ENCODE assay signal across 25 cellular contexts in the genomic region with DNA sequence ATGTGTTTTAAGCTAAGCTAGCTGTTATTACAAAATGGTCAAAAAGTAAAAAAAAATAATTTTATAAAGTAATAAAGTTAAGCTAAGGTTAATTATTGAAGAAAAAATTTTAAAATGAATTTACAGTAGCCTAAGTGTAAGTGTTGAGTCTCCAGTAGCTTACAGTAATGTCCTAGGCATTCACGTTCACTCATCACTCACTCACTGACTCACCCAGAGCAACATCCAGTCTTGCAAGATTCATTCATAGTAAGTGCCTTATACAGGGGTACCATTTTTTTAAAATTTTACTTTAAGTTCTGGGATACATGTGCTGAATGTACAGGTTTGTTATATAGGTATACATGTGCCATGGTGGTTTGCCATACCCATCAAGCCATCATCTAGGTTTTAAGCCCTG. TPM values are rescaled to one million over a fixed set of nuclear protein-coding genes. Genes with fewer than 3 reads are reported as not detected.
DNase-seq lines count a peak whose midpoint lies in the region; ATAC-seq and TF ChIP-seq lines count a peak whose summit lies in the region.
"Had no signal": no experiment of that assay in that cellular context is flagged by ENCODE, and none has a peak within 500 bp of the region (broad histone marks: within the 10 kb centered on the region; RNA-seq: fewer than 3 reads in every experiment).

No MANE protein-coding gene starts in this region.

- H3K4me3 ChIP-seq in mammary epithelial cell (replicated peaks in 1 of 3; ENCODE audit: insufficient read depth in 1 of 3, low read depth in 2 of 3, low read length in 3 of 3): no peak overlapping the region
- H3K4me3 ChIP-seq: SJCRH30 had no signal

- no peak overlapping the region for H3K4me3 Mint-ChIP-seq in MCF 10A (ENCODE audit: unreplicated experiment)
- H3K4me3 Mint-ChIP-seq in nephron progenitor cell: no peak overlapping the region
- H3K4me3 Mint-ChIP-seq: CD8-positive, alpha-beta T cell; T-cell had no signal

- H3K9me3 ChIP-seq in mammary epithelial cell (replicated peaks; ENCODE audit: insufficient read depth, low read length): no peaks in the 10 kb centered on the region

- 33% methylated on average over 1 of the region's 1 CpG for WGBS in mammary epithelial cell (ENCODE audit: low coverage, missing lambda C conversion rate)

- no peak for TF ChIP-seq CTCF in mammary epithelial cell (conservative IDR thresholded peaks at IDR 0.05 in 1 of 2, IDR thresholded peaks at IDR 0.05 in 1 of 2; ENCODE audit: extremely low read depth in 1 of 2, insufficient read depth in 1 of 2, low read depth in 1 of 2, low read length in 2 of 2)
- TF ChIP-seq CTCF in MCF 10A (IDR thresholded peaks at IDR 0.05; ENCODE audit: unreplicated experiment): no peak
- TF ChIP-seq CTCF in foreskin keratinocyte (conservative IDR thresholded peaks at IDR 0.05): no peak
- no peak for TF ChIP-seq CTCF in nephron progenitor cell (IDR thresholded peaks at IDR 0.05)

- H3K4me1 Mint-ChIP-seq in MCF 10A (ENCODE audit: insufficient read depth, unreplicated experiment) (no peaks in the 10 kb centered on the region), nephron progenitor cell (peaks cover 2% of the 10 kb centered on the region)
- H3K4me1 Mint-ChIP-seq: T-cell had no signal

- H3K9me3 Mint-ChIP-seq in MCF 10A (ENCODE audit: unreplicated experiment) (peaks cover 5% of the 10 kb centered on the region), nephron progenitor cell (no peaks in the 10 kb centered on the region)
- H3K9me3 Mint-ChIP-seq: CD8-positive, alpha-beta T cell; T-cell had no signal

- H3K27ac Mint-ChIP-seq in MCF 10A (ENCODE audit: low read depth, unreplicated experiment): no peak overlapping the region
- H3K27ac Mint-ChIP-seq in nephron progenitor cell: no peak overlapping the region
- H3K27ac Mint-ChIP-seq: CD8-positive, alpha-beta T cell; T-cell had no signal

- H4K20me1 ChIP-seq in mammary epithelial cell (ENCODE audit: insufficient read depth, low read length): no peaks in the 10 kb centered on the region

- H3K4me2 ChIP-seq in mammary epithelial cell (ENCODE audit: insufficient read depth, low read depth, low read length): no peak overlapping the region

- peaks cover 4% of the 10 kb centered on the region for H3K36me3 Mint-ChIP-seq in MCF 10A (ENCODE audit: insufficient read depth, unreplicated experiment)
- H3K36me3 Mint-ChIP-seq in nephron progenitor cell (ENCODE audit: low read depth): no peaks in the 10 kb centered on the region
- H3K36me3 Mint-ChIP-seq: CD8-positive, alpha-beta T cell; T-cell had no signal

- POLR2A ChIA-PET in MCF 10A (lab: Yijun Ruan, JAX): no interaction called here

- CTCF ChIA-PET in mammary epithelial cell (lab: Charles Lee; ENCODE audit: low non-redundant PET): interaction anchor here (0.6 kb wide), 1 partner anchor 8 kb away, joined by 5 read pairs; no protein-coding TSS in a partner anchor
- CTCF ChIA-PET in MCF 10A (lab: Yijun Ruan, JAX): no interaction called here

- H3K27ac ChIP-seq in mammary epithelial cell (ENCODE audit: insufficient read depth, low read depth, low read length) (no peak overlapping the region), foreskin keratinocyte (no peak overlapping the region)
- H3K27ac ChIP-seq: 22Rv1, SJCRH30 had no signal

- H3K79me2 ChIP-seq in mammary epithelial cell (ENCODE audit: insufficient read depth, low read length): no peaks in the 10 kb centered on the region

- H3K27me3 Mint-ChIP-seq in MCF 10A (ENCODE audit: insufficient read depth, unreplicated experiment): peaks cover 23% of the 10 kb centered on the region
- peaks cover 6% of the 10 kb centered on the region for H3K27me3 Mint-ChIP-seq in nephron progenitor cell (ENCODE audit: low read depth, poor library complexity)

- DNase-seq in mammary epithelial cell (peak; percentile 65), MCF 10A (ENCODE audit: unreplicated experiment) (no peak), RKO (ENCODE audit: low spot score) (peak; percentile 82), foreskin keratinocyte (peak; percentile 20 to 64), nephron progenitor cell (no peak)
- no peak for DNase-seq in activated T-cell treated with anti-CD3 and anti-CD28 coated beads, Interleukin-2, amount 50 U/mL, for 1 hour
- DNase-seq: AML-193; C1 segment of cervical spinal cord; CD8-positive, alpha-beta T cell; DND-41; GOT3; HCEC 1CT; Kasumi-1; NCI-H1092; NCI-H1436; NCI-H187 treated with DMSO at 0.1 percent for 48 hours; NCI-H2107; NCI-H510A; NCI-H748 treated with DMSO at 0.1 percent for 48 hours; SJCRH30; T-cell had no signal

- H3K27me3 ChIP-seq in mammary epithelial cell (ENCODE audit: insufficient read depth, low read length) (no peaks in the 10 kb centered on the region), foreskin keratinocyte (no peaks in the 10 kb centered on the region)
- H3K27me3 ChIP-seq: SJCRH30 had no signal

- intact Hi-C loops in mammary epithelial cell (cut with micrococcal nuclease): no loop called here
- intact Hi-C loops in MCF 10A (cut with micrococcal nuclease): no loop called here

- in situ Hi-C loops in mammary epithelial cell (cut with MboI; ENCODE audit: low sequenced_read_pairs in 2 of 2): no loop called here

- H3K4me1 ChIP-seq in mammary epithelial cell (ENCODE audit: insufficient read depth, low read length): no peaks in the 10 kb centered on the region
- no peaks in the 10 kb centered on the region for H3K4me1 ChIP-seq in foreskin keratinocyte
- H3K4me1 ChIP-seq: SJCRH30 had no signal

- BruUV-seq in mammary epithelial cell (replicated peaks; lab: Mats Ljungman, UMichigan) (no TSS peak), MCF 10A (replicated peaks; lab: Mats Ljungman, UMichigan) (no TSS peak)

- no peak overlapping the region for H2AFZ ChIP-seq in mammary epithelial cell (ENCODE audit: low read depth, low read length)

- H3K36me3 ChIP-seq in mammary epithelial cell (ENCODE audit: insufficient read depth, low read length): no peaks in the 10 kb centered on the region
- H3K36me3 ChIP-seq: SJCRH30 had no signal

- ATAC-seq in foreskin keratinocyte (peak; percentile 60), GM19463 (IDR thresholded peaks at IDR 0.05; ENCODE audit: unreplicated experiment) (no peak), GM18502 (IDR thresholded peaks at IDR 0.05; ENCODE audit: poor library complexity, unreplicated experiment) (no peak)
- ATAC-seq: CD8-positive, alpha-beta T cell; T-cell had no signal

- no peak overlapping the region for H3K9ac ChIP-seq in mammary epithelial cell (ENCODE audit: insufficient read depth, low read length)

- dilution Hi-C loops in mammary epithelial cell (cut with HindIII; ENCODE audit: low sequenced_read_pairs): no loop called here

RNA-seq across cellular contexts. Expression of a gene that starts 11.6 kb away (rescaled TPM):
- total RNA-seq in mammary epithelial cell (not detected), MCF 10A (2022) (not detected in 2 replicates), foreskin keratinocyte (not detected in 2 replicates)
- polyA plus RNA-seq in mammary epithelial cell (not detected), foreskin keratinocyte (not detected in 2 replicates)
- polyA minus RNA-seq in mammary epithelial cell: not detected
- total RNA-seq: CD8-positive, alpha-beta T cell; SJCRH30; T-cell had no signal
- polyA plus RNA-seq: AG04450 had no signal

RNA-seq across cellular contexts. Expression of a gene that starts 34.8 kb away (rescaled TPM):
- not detected for total RNA-seq in mammary epithelial cell
- polyA plus RNA-seq in mammary epithelial cell: not detected
- not detected for polyA minus RNA-seq in mammary epithelial cell
- total RNA-seq in MCF 10A (2022): not detected in 2 replicates
- total RNA-seq in foreskin keratinocyte: not detected in 2 replicates
- polyA plus RNA-seq in foreskin keratinocyte: not detected in 2 replicates
- total RNA-seq: CD8-positive, alpha-beta T cell; SJCRH30; T-cell had no signal
- polyA plus RNA-seq: AG04450 had no signal

RNA-seq across cellular contexts. Expression of a gene that starts 41.5 kb away (rescaled TPM):
- not detected for total RNA-seq in mammary epithelial cell
- polyA plus RNA-seq in mammary epithelial cell: not detected
- polyA minus RNA-seq in mammary epithelial cell: not detected
- total RNA-seq in MCF 10A (2022): not detected in 2 replicates
- total RNA-seq in foreskin keratinocyte: not detected in 2 replicates
- polyA plus RNA-seq in foreskin keratinocyte: not detected in 2 replicates
- total RNA-seq: CD8-positive, alpha-beta T cell; SJCRH30; T-cell had no signal
- polyA plus RNA-seq: AG04450 had no signal

RNA-seq across cellular contexts. Expression of a gene that starts 51.1 kb away (rescaled TPM):
- not detected for total RNA-seq in mammary epithelial cell
- polyA plus RNA-seq in mammary epithelial cell: not detected
- polyA minus RNA-seq in mammary epithelial cell: not detected
- not detected in 2 replicates for total RNA-seq in MCF 10A (2022)
- not detected in 2 replicates for total RNA-seq in foreskin keratinocyte
- polyA plus RNA-seq in foreskin keratinocyte: not detected in 2 replicates
- total RNA-seq: CD8-positive, alpha-beta T cell; SJCRH30 had no signal
- polyA plus RNA-seq: AG04450 had no signal

Comparison
In these comparisons a context has a peak if more than half of its experiments do, and no peak if none do; other contexts are left out.
1. DNase-seq: peak in mammary epithelial cell (single experiment), RKO (single experiment) and foreskin keratinocyte (2 of 2); none in MCF 10A (single experiment), activated T-cell treated with anti-CD3 and anti-CD28 coated beads, Interleukin-2, amount 50 U/mL, for 1 hour (single experiment) and nephron progenitor cell (single experiment).